18 cellular contexts compared by ENCODE assay signal in genomic region chr6:53643481-53643965, GRCh38. TPM values are rescaled to one million over a fixed set of nuclear protein-coding genes. Genes with fewer than 3 reads are reported as not detected.
DNase-seq lines count a peak whose midpoint lies in the region; ATAC-seq, FAIRE-seq and TF ChIP-seq lines count a peak whose summit lies in the region.
"Had no signal": no experiment of that assay in that cellular context is flagged by ENCODE, and none has a peak within 500 bp of the region (broad histone marks: within the 10 kb centered on the region; RNA-seq: fewer than 3 reads in every experiment).

No MANE protein-coding gene starts in this region.

- WGBS in right lobe of liver (ENCODE audit: insufficient coverage, low coverage, low lambda C conversion rate, missing lambda C conversion rate) = 57% methylated on average over 2 of the region's 4 CpGs

- no peaks in the 10 kb centered on the region for H3K9me3 ChIP-seq in right lobe of liver

- ATAC-seq in Right ventricle myocardium superior (ENCODE audit: poor library complexity) = peak; percentile 68
- ATAC-seq in foreskin keratinocyte = peak; percentile 45
- peak in 2 of 4 donors; percentile 82 for ATAC-seq in right lobe of liver
- no peak for ATAC-seq in GM18517 (IDR thresholded peaks at IDR 0.05; ENCODE audit: unreplicated experiment)

- no peaks in the 10 kb centered on the region for H3K36me3 ChIP-seq in right lobe of liver

- FAIRE-seq in urothelium cell line (lab: Jason Lieb, UNC) = peak; percentile 67
- FAIRE-seq: A204.1, H1 had no signal

- intact Hi-C loops in Right ventricle myocardium superior (cut with DNase I) = loop anchor here (10.0 kb wide), 1 partner anchor 149 kb away; no protein-coding TSS in a partner anchor
- intact Hi-C loops in cardiac septum (cut with DNase I) = no loop called here
- intact Hi-C loops in right lobe of liver (cut with DNase I) = no loop called here

- H3K27ac ChIP-seq in foreskin keratinocyte (no peak overlapping the region), right lobe of liver (peak overlapping the region in 2 of 3 donors; percentile 41 to 76)
- H3K27ac ChIP-seq: RWPE1 had no signal

- H3K4me3 ChIP-seq in right lobe of liver = no peak overlapping the region

- TF ChIP-seq CTCF in foreskin keratinocyte (conservative IDR thresholded peaks at IDR 0.05) (no peak), right lobe of liver (IDR thresholded peaks at IDR 0.05) (no peak)

- H3K4me1 ChIP-seq in foreskin keratinocyte (peaks cover 5% of the 10 kb centered on the region), right lobe of liver (peaks cover 0 to 12% (median 2%) of the 10 kb centered on the region in 4 donors)

- TF ChIP-seq POLR2A in right lobe of liver (IDR thresholded peaks at IDR 0.05) = no peak

- peak; percentile 34 for DNase-seq in Right ventricle myocardium superior
- DNase-seq in cardiac septum (ENCODE audit: low spot score) = no peak
- DNase-seq in foreskin keratinocyte = no peak
- DNase-seq in right lobe of liver = peak in 1 of 3 donors; percentile 61
- DNase-seq in urothelium cell line (ENCODE audit: low spot score) = no peak
- no peak for DNase-seq in RKO (ENCODE audit: low spot score)
- DNase-seq in DMS153 treated with DMSO at 0.1 percent for 48 hours (lab: John Stamatoyannopoulos, UW; ENCODE audit: unreplicated experiment) = no peak
- DNase-seq: C1 segment of cervical spinal cord, NCI-H1105 treated with DMSO at 0.1 percent for 48 hours, NCI-H187, NCI-H226, NCI-H524 treated with DMSO at 0.1 percent for 48 hours had no signal

- H3K27me3 ChIP-seq in foreskin keratinocyte (no peaks in the 10 kb centered on the region), right lobe of liver (no peaks in the 10 kb centered on the region)

RNA-seq across cellular contexts. Expression of gene KLHL31, which starts 22.0 kb away (rescaled TPM):
- total RNA-seq in Right ventricle myocardium superior = 333 TPM
- 188 TPM for total RNA-seq in cardiac septum
- total RNA-seq in foreskin keratinocyte = 0.10 and 0.18 TPM in 2 replicates
- polyA plus RNA-seq in foreskin keratinocyte = 0.03 and 0.04 TPM in 2 replicates
- total RNA-seq in right lobe of liver = under 1 TPM; 0.12 to 0.53 (median 0.23) TPM
- total RNA-seq: LHCN-M2, OCI-LY7 had no signal

Comparison
In these comparisons a context has a peak if more than half of its experiments do, and no peak if none do; other contexts are left out.
1. RNA of gene KLHL31, which starts 22.0 kb away (total RNA-seq): 333 TPM in Right ventricle myocardium superior (single experiment) and 188 TPM in cardiac septum (single experiment); 0.12 to 0.53 TPM in right lobe of liver and 0.10 to 0.18 TPM in foreskin keratinocyte; every median in the first group is over 100 times any median in the second.